Comparison of ENCODE assay signal across 8 cellular contexts in genomic region chr2:218659988-218660358, GRCh38. TPM values are rescaled to one million over a fixed set of nuclear protein-coding genes. Genes with fewer than 3 reads are reported as not detected.
A peak's percentile ranks its signal among the peaks of the same experiment; 100 is the strongest.
DNase-seq lines count a peak whose midpoint lies in the region; ATAC-seq and TF ChIP-seq lines count a peak whose summit lies in the region.

No MANE protein-coding gene starts in this region.

- peak overlapping the region; percentile 75 to 86 (median 83) for H3K4me3 ChIP-seq in breast epithelium

- intact Hi-C loops in breast epithelium (cut with DNase I; ENCODE audit: low total_unique reads) (no loop called here), sciatic nerve (cut with DNase I) (no loop called here)

- no peaks in the 10 kb centered on the region for H3K9me3 ChIP-seq in breast epithelium

- TF ChIP-seq POLR2A in breast epithelium (IDR thresholded peaks at IDR 0.05): no peak

- H3K27me3 Mint-ChIP-seq in stimulated activated naive CD8-positive, alpha-beta T cell treated with anti-CD3 and anti-CD28 coated beads, Interleukin-15, Interleukin-2, amounts not matched to agents 100 ng/mL and 50 ng/mL, for 24 hours: no peaks in the 10 kb centered on the region
- H3K27me3 Mint-ChIP-seq in mesothelial cell of epicardium (ENCODE audit: low read depth): no peaks in the 10 kb centered on the region

- no peak for ATAC-seq in stimulated activated naive CD8-positive, alpha-beta T cell treated with anti-CD3 and anti-CD28 coated beads, Interleukin-15, Interleukin-2, amounts not matched to agents 100 U/mL and 50 U/mL, for 24 hours
- ATAC-seq in sciatic nerve: no peak

- H3K4me3 Mint-ChIP-seq in stimulated activated naive CD8-positive, alpha-beta T cell treated with anti-CD3 and anti-CD28 coated beads, Interleukin-15, Interleukin-2, amounts not matched to agents 100 ng/mL and 50 ng/mL, for 24 hours: peak overlapping the region; percentile 97
- H3K4me3 Mint-ChIP-seq in mesothelial cell of epicardium: peak overlapping the region; percentile 95

- H3K36me3 Mint-ChIP-seq in stimulated activated naive CD8-positive, alpha-beta T cell treated with anti-CD3 and anti-CD28 coated beads, Interleukin-15, Interleukin-2, amounts not matched to agents 100 ng/mL and 50 ng/mL, for 24 hours (ENCODE audit: low read depth): peaks cover 66% of the 10 kb centered on the region
- H3K36me3 Mint-ChIP-seq in mesothelial cell of epicardium: peaks cover 6% of the 10 kb centered on the region

- DNase-seq in stimulated activated naive CD8-positive, alpha-beta T cell treated with anti-CD3 and anti-CD28 coated beads, Interleukin-15, Interleukin-2, amounts not matched to agents 100 U/mL and 50 U/mL, for 24 hours: no peak
- DNase-seq in breast epithelium (ENCODE audit: low spot score in 2 of 2): no peak
- no peak for DNase-seq in mesothelial cell of epicardium (ENCODE audit: low spot score in 2 of 2, unreplicated experiment in 2 of 2)
- no peak for DNase-seq in iPS-NIHi11 (ENCODE audit: low spot score)
- DNase-seq in SW 1271 (lab: John Stamatoyannopoulos, UW): no peak
- DNase-seq in sciatic nerve (ENCODE audit: low spot score): no peak
- DNase-seq in NOMO-1 treated with dmso at 0.1 percent for 144 hours (lab: John Stamatoyannopoulos, UW; ENCODE audit: unreplicated experiment): no peak

- H3K27me3 ChIP-seq in breast epithelium: no peaks in the 10 kb centered on the region

- peaks cover 0 to 7% of the 10 kb centered on the region in 2 donors for H3K4me1 ChIP-seq in breast epithelium

- H3K4me1 Mint-ChIP-seq in stimulated activated naive CD8-positive, alpha-beta T cell treated with anti-CD3 and anti-CD28 coated beads, Interleukin-15, Interleukin-2, amounts not matched to agents 100 ng/mL and 50 ng/mL, for 24 hours (ENCODE audit: low read depth): peaks cover 38% of the 10 kb centered on the region
- peaks cover 17% of the 10 kb centered on the region for H3K4me1 Mint-ChIP-seq in mesothelial cell of epicardium

- H3K27ac ChIP-seq in breast epithelium: peak overlapping the region; percentile 73 to 80

- no peaks in the 10 kb centered on the region for H3K9me3 Mint-ChIP-seq in stimulated activated naive CD8-positive, alpha-beta T cell treated with anti-CD3 and anti-CD28 coated beads, Interleukin-15, Interleukin-2, amounts not matched to agents 100 ng/mL and 50 ng/mL, for 24 hours
- H3K9me3 Mint-ChIP-seq in mesothelial cell of epicardium: no peaks in the 10 kb centered on the region

- peak overlapping the region; percentile 94 for H3K27ac Mint-ChIP-seq in stimulated activated naive CD8-positive, alpha-beta T cell treated with anti-CD3 and anti-CD28 coated beads, Interleukin-15, Interleukin-2, amounts not matched to agents 100 ng/mL and 50 ng/mL, for 24 hours
- H3K27ac Mint-ChIP-seq in mesothelial cell of epicardium: peak overlapping the region; percentile 91

- H3K36me3 ChIP-seq in breast epithelium: peaks cover 13% of the 10 kb centered on the region

- TF ChIP-seq CTCF in breast epithelium (IDR thresholded peaks at IDR 0.05): no peak
- no peak for TF ChIP-seq CTCF in mesothelial cell of epicardium (IDR thresholded peaks at IDR 0.05; ENCODE audit: unreplicated experiment)

RNA-seq across cellular contexts. Expression of gene BCS1L, which starts 0.5 kb away (rescaled TPM):
- 10 to 100 TPM; 26.4 to 35.4 (median 32.4) TPM for total RNA-seq in breast epithelium
- 36.0 to 39.4 TPM (median 37.8 TPM) in 3 replicates for total RNA-seq in mesothelial cell of epicardium
- 26.8 TPM for total RNA-seq in sciatic nerve

RNA-seq across cellular contexts. Expression of gene ZNF142, which starts 0.6 kb away (rescaled TPM):
- 10 to 100 TPM; 12.0 to 16.0 (median 15.4) TPM for total RNA-seq in breast epithelium
- 31.4 to 34.1 TPM (median 32.9 TPM) in 3 replicates for total RNA-seq in mesothelial cell of epicardium
- 32.1 TPM for total RNA-seq in sciatic nerve

RNA-seq across cellular contexts. Expression of gene RNF25, which starts 11.8 kb away (rescaled TPM):
- total RNA-seq in breast epithelium: 10 to 100 TPM; 22.7 to 25.9 (median 23.0) TPM
- 21.6 to 26.5 TPM (median 21.8 TPM) in 3 replicates for total RNA-seq in mesothelial cell of epicardium
- 25.2 TPM for total RNA-seq in sciatic nerve

RNA-seq across cellular contexts. Expression of gene STK36, which starts 11.9 kb away (rescaled TPM):
- total RNA-seq in breast epithelium: 10 to 100 TPM; 22.2 to 78.0 (median 35.7) TPM
- 115 to 127 TPM (median 120 TPM) in 3 replicates for total RNA-seq in mesothelial cell of epicardium
- 39.1 TPM for total RNA-seq in sciatic nerve

RNA-seq across cellular contexts. Expression of gene TTLL4, which starts 50.7 kb away (rescaled TPM):
- total RNA-seq in breast epithelium (10 to 100 TPM in 2 of 3 donors, 1 to 10 TPM in 1; 8.3 to 34.7 (median 29.0) TPM), mesothelial cell of epicardium (54.8 to 65.5 TPM (median 61.8 TPM) in 3 replicates), sciatic nerve (50.3 TPM)
